28 cellular contexts compared by ENCODE assay signal in the genomic region with DNA sequence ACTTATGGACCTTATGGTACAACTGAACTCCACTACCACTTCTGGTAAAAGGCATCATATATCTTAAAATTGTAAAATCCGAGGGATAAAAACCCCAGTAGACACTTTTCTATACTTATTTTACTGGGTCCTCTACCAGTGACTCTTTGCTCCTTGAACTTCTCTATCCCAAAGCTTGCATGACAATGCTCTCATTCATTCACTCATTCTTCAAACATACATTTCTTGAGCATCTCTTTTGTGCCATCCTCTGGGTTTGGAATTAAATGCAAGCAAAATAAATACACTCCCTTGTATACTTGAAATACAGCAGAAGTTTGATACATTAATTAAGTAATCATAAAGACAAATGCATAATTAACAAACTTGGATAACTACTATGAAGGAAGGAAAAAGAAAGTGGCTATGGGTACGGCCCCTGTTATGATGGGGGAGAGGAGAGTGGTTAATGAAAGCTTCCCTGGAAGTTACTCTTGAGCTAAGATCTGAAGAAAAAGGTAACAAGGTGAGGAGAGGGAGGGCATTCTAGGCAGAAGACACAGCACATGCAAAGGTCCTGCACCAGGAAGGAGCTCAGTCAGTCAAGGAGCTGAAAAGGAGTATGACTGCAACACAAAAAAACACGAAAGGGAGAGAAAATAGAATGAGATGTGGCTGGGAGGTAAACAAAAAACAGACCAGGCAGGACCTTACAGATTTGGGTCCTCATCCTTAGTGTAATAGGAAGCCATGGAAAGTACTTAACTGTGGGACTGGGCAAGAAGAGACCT. TPM values are rescaled to one million over a fixed set of nuclear protein-coding genes. Genes with fewer than 3 reads are reported as not detected.
DNase-seq lines count a peak whose midpoint lies in the region; ATAC-seq and TF ChIP-seq lines count a peak whose summit lies in the region.
"Had no signal": no experiment of that assay in that cellular context is flagged by ENCODE, and none has a peak within 500 bp of the region (broad histone marks: within the 10 kb centered on the region; RNA-seq: fewer than 3 reads in every experiment).

No MANE protein-coding gene starts in this region.

- ATAC-seq in activated CD8-positive, alpha-beta memory T cell treated with anti-CD3 and anti-CD28 coated beads, Interleukin-2, amount 10 ng/mL, durations not matched to agents 7 days and 5 days = no peak
- ATAC-seq in GM23338 (no peak), HG03175 (IDR thresholded peaks at IDR 0.05; ENCODE audit: unreplicated experiment) (no peak)
- ATAC-seq: gastrocnemius medialis had no signal

- no peak for TF ChIP-seq CTCF in neutrophil (IDR thresholded peaks at IDR 0.05)
- TF ChIP-seq CTCF in GM23338 (conservative IDR thresholded peaks at IDR 0.05; ENCODE audit: low read depth in 2 of 2) = no peak

- H2AFZ ChIP-seq in GM23338 = no peak overlapping the region

- peaks cover 85% of the 10 kb centered on the region for H3K4me1 Mint-ChIP-seq in activated CD8-positive, alpha-beta memory T cell treated with anti-CD3 and anti-CD28 coated beads, Interleukin-2, amount 10 ng/mL, durations not matched to agents 7 days and 5 days
- peaks cover 86% of the 10 kb centered on the region for H3K4me1 Mint-ChIP-seq in activated naive CD8-positive, alpha-beta T cell (ENCODE audit: low read depth)
- H3K4me1 Mint-ChIP-seq in GM23338 = peaks cover 18% of the 10 kb centered on the region

- H3K4me1 ChIP-seq in neutrophil (ENCODE audit: control insufficient read depth in 1 of 2, insufficient read depth in 1 of 2, low read depth in 1 of 2, low read length in 1 of 2) = peaks cover 96 to 97% of the 10 kb centered on the region in 2 experiments
- H3K4me1 ChIP-seq in GM23338 (ENCODE audit: insufficient read depth) = peaks cover 3% of the 10 kb centered on the region; the same call in 1 of the 2 replicates
- H3K4me1 ChIP-seq: gastrocnemius medialis, testis had no signal

- no peaks in the 10 kb centered on the region for H3K9me3 Mint-ChIP-seq in activated CD8-positive, alpha-beta memory T cell treated with anti-CD3 and anti-CD28 coated beads, Interleukin-2, amount 10 ng/mL, durations not matched to agents 7 days and 5 days (ENCODE audit: low read depth)
- H3K9me3 Mint-ChIP-seq in activated naive CD8-positive, alpha-beta T cell (ENCODE audit: low read depth) = no peaks in the 10 kb centered on the region
- H3K9me3 Mint-ChIP-seq in GM23338 = no peaks in the 10 kb centered on the region

- H3K27ac Mint-ChIP-seq in activated CD8-positive, alpha-beta memory T cell treated with anti-CD3 and anti-CD28 coated beads, Interleukin-2, amount 10 ng/mL, durations not matched to agents 7 days and 5 days = peak overlapping the region; percentile 73
- peak overlapping the region; percentile 99 for H3K27ac Mint-ChIP-seq in activated naive CD8-positive, alpha-beta T cell
- no peak overlapping the region for H3K27ac Mint-ChIP-seq in GM23338

- CTCF ChIA-PET in activated CD8-positive, alpha-beta memory T cell treated with anti-CD3 and anti-CD28 coated beads, Interleukin-2, amount 10 ng/mL, durations not matched to agents 7 days and 5 days (lab: Charles Lee) = interaction anchor here (0.7 to 9.4 kb wide), 6 partner anchors 13 to 45 kb away, joined by 3 to 80 read pairs (median 3); no protein-coding TSS in a partner anchor

- no peak for DNase-seq in activated CD8-positive, alpha-beta memory T cell treated with anti-CD3 and anti-CD28 coated beads, Interleukin-2, amount 10 ng/mL, durations not matched to agents 7 days and 5 days
- no peak for DNase-seq in activated CD8-positive, alpha-beta memory T cell treated with anti-CD3 and anti-CD28 coated beads, Interleukin-2, amount 50 U/mL, for 4 hours
- peak; percentile 72 for DNase-seq in COLO829 (ENCODE audit: low spot score)
- DNase-seq in GM23338 (ENCODE audit: low spot score) = no peak
- no peak for DNase-seq in NK-92 (lab: John Stamatoyannopoulos, UW; ENCODE audit: unreplicated experiment)
- DNase-seq: ACHN; activated CD4-positive, alpha-beta T cell treated with anti-CD3 and anti-CD28 coated beads, Interleukin-2, amount 50 U/mL, for 4 hours; aorta; central memory CD4-positive, alpha-beta T cell; gastrocnemius medialis; kidney; MM.1S; NCI-H1694 treated with DMSO at 0.1 percent for 48 hours; NCI-H2227 treated with DMSO at 0.1 percent for 48 hours; NCI-H748 treated with DMSO at 0.1 percent for 48 hours; SHP77; stimulated activated CD8-positive, alpha-beta memory T cell treated with anti-CD3 and anti-CD28 coated beads, Interleukin-4, amount 100 ng/mL, for 48 hours; SW 1271; testis had no signal

- no peaks in the 10 kb centered on the region for H3K9me3 ChIP-seq in neutrophil
- H3K9me3 ChIP-seq: esophagus muscularis mucosa, gastrocnemius medialis, right atrium auricular region, testis had no signal

- no peaks in the 10 kb centered on the region for H3K27me3 Mint-ChIP-seq in activated CD8-positive, alpha-beta memory T cell treated with anti-CD3 and anti-CD28 coated beads, Interleukin-2, amount 10 ng/mL, durations not matched to agents 7 days and 5 days
- H3K27me3 Mint-ChIP-seq in activated naive CD8-positive, alpha-beta T cell = no peaks in the 10 kb centered on the region
- peaks cover 13% of the 10 kb centered on the region for H3K27me3 Mint-ChIP-seq in GM23338 (ENCODE audit: insufficient read depth, low read depth, poor library complexity)

- H3K4me2 ChIP-seq in GM23338 = no peak overlapping the region

- H3K4me3 Mint-ChIP-seq in activated CD8-positive, alpha-beta memory T cell treated with anti-CD3 and anti-CD28 coated beads, Interleukin-2, amount 10 ng/mL, durations not matched to agents 7 days and 5 days = no peak overlapping the region
- H3K4me3 Mint-ChIP-seq in activated naive CD8-positive, alpha-beta T cell = peak overlapping the region; percentile 59
- no peak overlapping the region for H3K4me3 Mint-ChIP-seq in GM23338

- H3K27me3 ChIP-seq in neutrophil (no peaks in the 10 kb centered on the region), GM23338 (ENCODE audit: insufficient read depth) (peaks cover 5% of the 10 kb centered on the region; the same call in 1 of the 2 replicates)
- H3K27me3 ChIP-seq: right atrium auricular region, testis had no signal

- no peaks in the 10 kb centered on the region for H3F3A ChIP-seq in GM23338 (replicated peaks; ENCODE audit: low read depth)

- H4K20me1 ChIP-seq in GM23338 (replicated peaks; ENCODE audit: insufficient read depth) = no peaks in the 10 kb centered on the region

- H3K27ac ChIP-seq in neutrophil (peak overlapping the region; percentile 91), GM23338 (ENCODE audit: low read depth) (no peak overlapping the region)
- H3K27ac ChIP-seq: C4-2B, esophagus muscularis mucosa, gastrocnemius medialis, right atrium auricular region, testis had no signal

- H3K36me3 ChIP-seq in neutrophil = peaks cover 7% of the 10 kb centered on the region
- H3K36me3 ChIP-seq in GM23338 (ENCODE audit: insufficient read depth) = no peaks in the 10 kb centered on the region
- H3K36me3 ChIP-seq: esophagus muscularis mucosa, gastrocnemius medialis, right atrium auricular region had no signal

- H3K4me3 ChIP-seq in neutrophil (ENCODE audit: low read depth in 1 of 2, low read length in 1 of 2) = no peak overlapping the region
- H3K4me3 ChIP-seq in GM23338 = no peak overlapping the region
- H3K4me3 ChIP-seq: esophagus muscularis mucosa, gastrocnemius medialis, lung, right atrium auricular region, testis had no signal

- H3K79me2 ChIP-seq in GM23338 (replicated peaks; ENCODE audit: insufficient read depth) = no peaks in the 10 kb centered on the region

- H3K36me3 Mint-ChIP-seq in activated CD8-positive, alpha-beta memory T cell treated with anti-CD3 and anti-CD28 coated beads, Interleukin-2, amount 10 ng/mL, durations not matched to agents 7 days and 5 days = peaks cover 35% of the 10 kb centered on the region
- H3K36me3 Mint-ChIP-seq in activated naive CD8-positive, alpha-beta T cell = peaks cover 30% of the 10 kb centered on the region
- no peaks in the 10 kb centered on the region for H3K36me3 Mint-ChIP-seq in GM23338 (ENCODE audit: low read depth)

- H3K9me2 ChIP-seq in GM23338 (ENCODE audit: insufficient read depth) = no peaks in the 10 kb centered on the region

TF ChIP-seq in GM23338, 12 proteins besides CTCF, POLR2A, EP300 and RAD21:
- TF ChIP-seq, protein P1, sequence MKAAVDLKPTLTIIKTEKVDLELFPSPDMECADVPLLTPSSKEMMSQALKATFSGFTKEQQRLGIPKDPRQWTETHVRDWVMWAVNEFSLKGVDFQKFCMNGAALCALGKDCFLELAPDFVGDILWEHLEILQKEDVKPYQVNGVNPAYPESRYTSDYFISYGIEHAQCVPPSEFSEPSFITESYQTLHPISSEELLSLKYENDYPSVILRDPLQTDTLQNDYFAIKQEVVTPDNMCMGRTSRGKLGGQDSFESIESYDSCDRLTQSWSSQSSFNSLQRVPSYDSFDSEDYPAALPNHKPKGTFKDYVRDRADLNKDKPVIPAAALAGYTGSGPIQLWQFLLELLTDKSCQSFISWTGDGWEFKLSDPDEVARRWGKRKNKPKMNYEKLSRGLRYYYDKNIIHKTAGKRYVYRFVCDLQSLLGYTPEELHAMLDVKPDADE (IDR thresholded peaks at IDR 0.05) = no peak
TF ChIP-seq in GM23338: peak in this region for 0.

RNA-seq across cellular contexts. Expression of a gene that starts 8.0 kb away (rescaled TPM):
- total RNA-seq in activated CD8-positive, alpha-beta memory T cell treated with anti-CD3 and anti-CD28 coated beads, Interleukin-2, amount 10 ng/mL, durations not matched to agents 7 days and 5 days = 10 to 100 TPM; 20.4 to 28.4 TPM
- total RNA-seq in GM23338 (2014; rRNA removed; shearing (Covaris generic)) = 2.9 and 5.7 TPM in 2 replicates
- 0.92 and 1.3 TPM in 2 replicates for polyA plus RNA-seq in GM23338 (2016; fragmentation: Nextera tagmentation; extraction: Ambion mirVana)

RNA-seq across cellular contexts. Expression of a gene that starts 19.4 kb away (rescaled TPM):
- 100 to 1,000 TPM; 139 to 142 TPM for total RNA-seq in activated CD8-positive, alpha-beta memory T cell treated with anti-CD3 and anti-CD28 coated beads, Interleukin-2, amount 10 ng/mL, durations not matched to agents 7 days and 5 days
- total RNA-seq in GM23338 (2014; rRNA removed; shearing (Covaris generic)) = 0.12 and 0.56 TPM in 2 replicates
- polyA plus RNA-seq in GM23338 (2016; fragmentation: Nextera tagmentation; extraction: Ambion mirVana) = 0.26 and 1.0 TPM in 2 replicates
- total RNA-seq: H4, osteocyte had no signal

RNA-seq across cellular contexts. Expression of a gene that starts 19.9 kb away (rescaled TPM):
- 1 to 10 TPM; 3.0 to 3.2 TPM for total RNA-seq in activated CD8-positive, alpha-beta memory T cell treated with anti-CD3 and anti-CD28 coated beads, Interleukin-2, amount 10 ng/mL, durations not matched to agents 7 days and 5 days
- total RNA-seq in GM23338 (2014; rRNA removed; shearing (Covaris generic)) = 2.8 and 4.2 TPM in 2 replicates
- polyA plus RNA-seq in GM23338 (2016; fragmentation: Nextera tagmentation; extraction: Ambion mirVana) = 2.1 and 2.6 TPM in 2 replicates
- total RNA-seq: osteocyte had no signal

Comparison
In these comparisons a context has a peak if more than half of its experiments do, and no peak if none do; other contexts are left out.
1. RNA of a gene that starts 19.4 kb away (total RNA-seq): 139 to 142 TPM in activated CD8-positive, alpha-beta memory T cell treated with anti-CD3 and anti-CD28 coated beads, Interleukin-2, amount 10 ng/mL, durations not matched to agents 7 days and 5 days; 0.12 to 0.56 TPM in GM23338; every median in the first group is over 10 times any median in the second.